ENCODE assay signal across 1 cellular context in genomic region chr1:109621402-109622101, GRCh38.
TF ChIP-seq lines count a peak whose summit lies in the region.

No MANE protein-coding gene starts in this region.

TF ChIP-seq in GM12878, 131 proteins besides CTCF, POLR2A, EP300 and RAD21:
- TF ChIP-seq BHLHE40 (IDR thresholded peaks at IDR 0.05; ENCODE audit: borderline replicate concordance in 1 of 2, low read depth in 2 of 2, low read length in 1 of 2) (peak in 1 of 2 experiments; percentile 22; a peak in 1 of 4 replicates), ETV6 (conservative IDR thresholded peaks at IDR 0.05 in 1 of 2, IDR thresholded peaks at IDR 0.05 in 1 of 2; ENCODE audit: borderline replicate concordance in 1 of 2, low read depth in 1 of 2) (no peak), MTA3 (IDR thresholded peaks at IDR 0.05; ENCODE audit: borderline replicate concordance, low read length) (no peak)
- TF ChIP-seq, protein P1, sequence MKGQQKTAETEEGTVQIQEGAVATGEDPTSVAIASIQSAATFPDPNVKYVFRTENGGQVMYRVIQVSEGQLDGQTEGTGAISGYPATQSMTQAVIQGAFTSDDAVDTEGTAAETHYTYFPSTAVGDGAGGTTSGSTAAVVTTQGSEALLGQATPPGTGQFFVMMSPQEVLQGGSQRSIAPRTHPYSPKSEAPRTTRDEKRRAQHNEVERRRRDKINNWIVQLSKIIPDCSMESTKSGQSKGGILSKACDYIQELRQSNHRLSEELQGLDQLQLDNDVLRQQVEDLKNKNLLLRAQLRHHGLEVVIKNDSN (IDR thresholded peaks at IDR 0.05; ENCODE audit: borderline replicate concordance, extremely low read length, insufficient read depth, low read depth, low read length), result no peak
